ENCODE assay signal across 20 cellular contexts in the genomic region with DNA sequence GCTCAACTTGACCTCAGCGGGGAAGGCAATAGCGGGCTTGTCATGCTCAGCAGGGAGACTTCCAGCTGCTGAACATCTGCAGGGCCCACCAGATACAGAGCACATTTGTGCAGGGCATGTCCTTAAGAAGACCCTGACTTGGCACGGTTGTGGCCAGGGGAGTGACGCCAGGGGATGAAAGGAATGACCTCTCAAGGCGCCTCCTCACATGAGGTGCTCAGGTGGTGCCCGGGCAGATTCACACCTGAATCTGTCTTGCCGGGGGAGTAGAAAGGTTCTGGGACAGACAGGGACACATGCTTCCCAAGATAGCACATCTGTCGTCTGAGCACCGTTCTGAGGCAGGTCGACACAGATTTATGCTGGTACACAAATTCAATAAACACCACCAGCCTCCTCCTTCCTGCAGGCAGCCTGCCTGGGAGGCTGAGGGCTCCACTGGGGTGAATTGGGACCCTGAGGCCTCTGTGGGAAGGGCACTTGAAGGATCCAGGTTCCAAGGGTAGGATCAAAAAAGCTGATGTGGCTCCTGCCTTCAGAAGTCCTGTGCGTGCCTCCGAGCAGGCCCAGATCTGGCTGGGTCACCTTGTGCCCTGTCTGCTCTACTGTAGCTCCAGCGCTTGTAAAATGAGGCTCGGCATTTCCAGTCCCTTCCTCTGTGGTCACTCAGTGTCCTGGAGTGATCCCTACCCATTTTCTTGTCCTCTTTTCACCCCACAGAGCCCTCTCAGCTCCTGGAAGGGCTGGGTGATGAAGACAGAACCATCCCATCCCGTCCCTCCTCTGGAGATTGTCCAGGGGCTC.
"Had no signal": no experiment of that assay in that cellular context is flagged by ENCODE, and none has a peak within 500 bp of the region (broad histone marks: within the 10 kb centered on the region; RNA-seq: fewer than 3 reads in every experiment).

No MANE protein-coding gene starts in this region.

- H3K27ac Mint-ChIP-seq: naive B cell; nephron progenitor cell; stimulated activated memory B cell treated with anti-CD40 and anti-IgM and Interleukin-4, amounts not matched to agents 10 μg/mL and 1 μg/mL and 100 μg/mL, for 72 hours; stimulated activated naive CD8-positive, alpha-beta T cell treated with anti-CD3 and anti-CD28 coated beads, Interleukin-15, Interleukin-2, amounts not matched to agents 100 ng/mL and 50 ng/mL, for 24 hours had no signal

- H3K27me3 ChIP-seq: upper lobe of left lung, uterus had no signal

- H3K4me1 ChIP-seq: psoas muscle, upper lobe of left lung, uterus had no signal

- H3K9me3 Mint-ChIP-seq: naive B cell; nephron progenitor cell; stimulated activated memory B cell treated with anti-CD40 and anti-IgM and Interleukin-4, amounts not matched to agents 10 μg/mL and 1 μg/mL and 100 μg/mL, for 72 hours; stimulated activated naive CD8-positive, alpha-beta T cell treated with anti-CD3 and anti-CD28 coated beads, Interleukin-15, Interleukin-2, amounts not matched to agents 100 ng/mL and 50 ng/mL, for 24 hours had no signal

- H3K9me3 ChIP-seq: psoas muscle, uterus had no signal

- H3K4me1 Mint-ChIP-seq: naive B cell; stimulated activated memory B cell treated with anti-CD40 and anti-IgM and Interleukin-4, amounts not matched to agents 10 μg/mL and 1 μg/mL and 100 μg/mL, for 72 hours had no signal

- H3K36me3 Mint-ChIP-seq: naive B cell; stimulated activated memory B cell treated with anti-CD40 and anti-IgM and Interleukin-4, amounts not matched to agents 10 μg/mL and 1 μg/mL and 100 μg/mL, for 72 hours had no signal

- H3K27ac ChIP-seq: parathyroid adenoma, psoas muscle, tibial artery, upper lobe of left lung had no signal

- DNase-seq: effector memory CD4-positive, alpha-beta T cell; islet precursor cell; mesendoderm; naive B cell; nephron progenitor cell; retina; stimulated activated CD4-positive, alpha-beta T cell treated with anti-CD3 and anti-CD28 coated beads, Interleukin-15, amount 100 ng/mL, for 24 hours; stimulated activated CD4-positive, alpha-beta T cell treated with anti-CD3 and anti-CD28 coated beads, Interleukin-1b, Interleukin-23, amount 100 ng/mL, for 48 hours; stimulated activated CD4-positive, alpha-beta T cell treated with anti-CD3 and anti-CD28 coated beads, Interleukin-4, amount 100 ng/mL, for 24 hours; tibial artery; upper lobe of left lung; uterus had no signal

- FAIRE-seq: endometrium, frontal cortex had no signal

- H3K4me3 ChIP-seq: psoas muscle, smooth muscle cell, tibial artery, upper lobe of left lung, uterus had no signal

- H3K36me3 ChIP-seq: tibial artery, upper lobe of left lung, uterus had no signal

- ATAC-seq: esophagus mucosa; stimulated activated memory B cell treated with anti-CD40 and anti-IgM and Interleukin-4, amounts not matched to agents 10 μg/mL and 1 μg/mL and 100 μg/mL, for 72 hours had no signal

- H3K4me3 Mint-ChIP-seq: naive B cell; nephron progenitor cell; stimulated activated memory B cell treated with anti-CD40 and anti-IgM and Interleukin-4, amounts not matched to agents 10 μg/mL and 1 μg/mL and 100 μg/mL, for 72 hours; stimulated activated naive CD8-positive, alpha-beta T cell treated with anti-CD3 and anti-CD28 coated beads, Interleukin-15, Interleukin-2, amounts not matched to agents 100 ng/mL and 50 ng/mL, for 24 hours had no signal
